Comparison of ENCODE assay signal across 12 cellular contexts in genomic region chr6:146901940-146902816, GRCh38.
DNase-seq lines count a peak whose midpoint lies in the region; ATAC-seq, FAIRE-seq and TF ChIP-seq lines count a peak whose summit lies in the region.
"Had no signal": no experiment of that assay in that cellular context is flagged by ENCODE, and none has a peak within 500 bp of the region (broad histone marks: within the 10 kb centered on the region; RNA-seq: fewer than 3 reads in every experiment).

No MANE protein-coding gene starts in this region.

- DNase-seq in AML-193 (lab: John Stamatoyannopoulos, UW) (peak; percentile 61 to 77), HT-29 (ENCODE audit: low spot score) (peak; percentile 51), SK-MEL-5 (ENCODE audit: low read depth, low spot score) (peak; percentile 59), fibroblast of pulmonary artery (ENCODE audit: low read depth) (peak; percentile 54), hypothalamus (lab: John Stamatoyannopoulos, UW) (no peak), frontal cortex (ENCODE audit: low spot score in 2 of 2) (no peak), UCSD-AML1 (lab: John Stamatoyannopoulos, UW; ENCODE audit: unreplicated experiment) (no peak)
- DNase-seq: activated CD8-positive, alpha-beta memory T cell treated with anti-CD3 and anti-CD28 coated beads, Interleukin-2, amount 50 U/mL, for 4 hours; DMS79; H7; stimulated activated CD4-positive, alpha-beta T cell treated with anti-CD3 and anti-CD28 coated beads, Interleukin-12 subunit alpha, Interleukin-12 subunit beta, amount 100 ng/mL, for 4 hours had no signal

- no peak for ATAC-seq in HG02610 (IDR thresholded peaks at IDR 0.05; ENCODE audit: unreplicated experiment)

- peak; percentile 39 for TF ChIP-seq CTCF in fibroblast of pulmonary artery (IDR thresholded peaks at IDR 0.05; ENCODE audit: low read length, missing control alignments)

- in situ Hi-C loops in SK-MEL-5 (cut with HindIII; ENCODE audit: low pct_unique_long_range_greater_than_20kb, low sequenced_read_pairs), result loop anchor here (25.0 kb wide), 1 partner anchor 310 kb away; the partner anchor contains the start of gene STXBP5

- no peak overlapping the region for H3K4me3 ChIP-seq in fibroblast of pulmonary artery (replicated peaks; ENCODE audit: low read depth, low read length)

- FAIRE-seq in frontal cortex (lab: Jason Lieb, UNC), result no peak

Comparison
In these comparisons a context has a peak if more than half of its experiments do, and no peak if none do; other contexts are left out.
1. DNase-seq: peak in AML-193 (2 of 2), HT-29 (single experiment), SK-MEL-5 (single experiment) and fibroblast of pulmonary artery (single experiment); none in hypothalamus (0 of 51), frontal cortex (0 of 2) and UCSD-AML1 (single experiment).